In genomic region chrX:102768984-102769761, GRCh38 we compare ENCODE assay signal across 1 cellular context.
A peak's percentile ranks its signal among the peaks of the same experiment; 100 is the strongest.
TF ChIP-seq lines count a peak whose summit lies in the region.

No MANE protein-coding gene starts in this region.

TF ChIP-seq in K562, 482 proteins besides CTCF, POLR2A, EP300 and RAD21 (continued from another document and continues in another):
- TF ChIP-seq NKRF (IDR thresholded peaks at IDR 0.05; ENCODE audit: borderline replicate concordance) (peak; percentile 64; the same call in 1 of the 2 replicates), ZFP91 (CRISPR knock-in tag; IDR thresholded peaks at IDR 0.05) (peak; percentile 85), CXXC5 (CRISPR knock-in tag; IDR thresholded peaks at IDR 0.05) (peak; percentile 31; the same call in 1 of the 2 replicates), POLR2AphosphoS5 (IDR thresholded peaks at IDR 0.05; ENCODE audit: control insufficient read depth, insufficient read depth, low read depth, low read length) (peak; percentile 80), YY1 (IDR thresholded peaks at IDR 0.05; ENCODE audit: borderline replicate concordance in 1 of 3, control insufficient read depth in 1 of 3, extremely low read depth in 1 of 3, insufficient read depth in 3 of 3, insufficient read length in 1 of 3, insufficient replicate concordance in 2 of 3, low read depth in 1 of 3, low read length in 2 of 3) (peak in 1 of 3 experiments; percentile 17), ZEB2 (IDR thresholded peaks at IDR 0.05) (peak; percentile 37; the same call in 1 of the 2 replicates), KAT7 (CRISPR knock-in tag; IDR thresholded peaks at IDR 0.05; ENCODE audit: borderline replicate concordance) (no peak), TAF9B (IDR thresholded peaks at IDR 0.05; ENCODE audit: partially characterized antibody) (peak; percentile 43), CAMTA2 (CRISPR knock-in tag; conservative IDR thresholded peaks at IDR 0.05) (no peak), RFX1 (IDR thresholded peaks at IDR 0.05) (peak; percentile 100), ARID4B (CRISPR knock-in tag; IDR thresholded peaks at IDR 0.05) (0 out of 2 replicates have a peak, but pooled peaks have one; percentile 28), EP400 (IDR thresholded peaks at IDR 0.05) (0 out of 2 replicates have a peak, but pooled peaks have one; percentile 42), PHF20 (IDR thresholded peaks at IDR 0.05; ENCODE audit: partially characterized antibody) (peak; percentile 96), CSDE1 (IDR thresholded peaks at IDR 0.05) (peak in 1 of 2 experiments; percentile 98; a peak in 2 of 4 replicates), ZKSCAN3 (CRISPR knock-in tag; IDR thresholded peaks at IDR 0.05) (no peak), SUPT5H (IDR thresholded peaks at IDR 0.05) (peak; percentile 80), SIN3A (IDR thresholded peaks at IDR 0.05; ENCODE audit: borderline replicate concordance in 2 of 2, control insufficient read depth in 1 of 2, low read depth in 2 of 2, low read length in 2 of 2) (0 out of 4 replicates have a peak, but pooled peaks of 1 of the 2 experiments have one; percentile 55), HDAC1 (IDR thresholded peaks at IDR 0.05) (0 out of 4 replicates have a peak, but pooled peaks of 1 of the 2 experiments have one; percentile 29), JUN (IDR thresholded peaks at IDR 0.05; ENCODE audit: borderline replicate concordance, low read depth, low read length) (0 out of 2 replicates have a peak, but pooled peaks have one; percentile 22), JUN (CRISPR knock-in tag; IDR thresholded peaks at IDR 0.05; ENCODE audit: borderline replicate concordance) (no peak), C11orf30 (IDR thresholded peaks at IDR 0.05; ENCODE audit: low read depth) (peak; percentile 91), CBX5 (IDR thresholded peaks at IDR 0.05; ENCODE audit: borderline replicate concordance, low read depth) (no peak), ZNF449 (CRISPR knock-in tag; IDR thresholded peaks at IDR 0.05) (no peak), NFE2 (IDR thresholded peaks at IDR 0.05; ENCODE audit: low read depth) (peak; percentile 84), JUND (IDR thresholded peaks at IDR 0.05; ENCODE audit: borderline replicate concordance, low read depth, low read length) (0 out of 2 replicates have a peak, but pooled peaks have one; percentile 33), JUND (tag; IDR thresholded peaks at IDR 0.05; ENCODE audit: borderline replicate concordance, low read depth, low read length) (no peak; the same call in 2 of the 3 replicates), MAFF (IDR thresholded peaks at IDR 0.05; ENCODE audit: low read length) (peak; percentile 41), E2F8 (IDR thresholded peaks at IDR 0.05; ENCODE audit: low read depth, partially characterized antibody) (peak; percentile 65), HCFC1 (IDR thresholded peaks at IDR 0.05; ENCODE audit: low read depth, low read length) (peak; percentile 74), ZNF431 (CRISPR knock-in tag; IDR thresholded peaks at IDR 0.05) (no peak), TBP (optimal IDR thresholded peaks at IDR 0.05; ENCODE audit: low read depth, low read length) (peak; percentile 83), DIDO1 (tag; IDR thresholded peaks at IDR 0.05; ENCODE audit: low read depth) (peak; percentile 62; the same call in 1 of the 2 replicates), LEF1 (IDR thresholded peaks at IDR 0.05) (no peak), MXI1 (IDR thresholded peaks at IDR 0.05; ENCODE audit: low read depth, low read length) (peak; percentile 54; the same call in 1 of the 2 replicates), TAF7 (tag; IDR thresholded peaks at IDR 0.05) (peak; percentile 61), NBN (IDR thresholded peaks at IDR 0.05; ENCODE audit: low read depth) (peak; percentile 37; the same call in 1 of the 2 replicates), ZNF316 (IDR thresholded peaks at IDR 0.05) (peak; percentile 74), KHSRP (IDR thresholded peaks at IDR 0.05) (peak; percentile 83), RFX5 (IDR thresholded peaks at IDR 0.05; ENCODE audit: low read depth, low read length) (peak; percentile 69), PML (IDR thresholded peaks at IDR 0.05; ENCODE audit: low read length) (peak; percentile 43; the same call in 1 of the 2 replicates), FOXJ2 (tag; IDR thresholded peaks at IDR 0.05) (peak; percentile 77; the same call in 1 of the 2 replicates), BMI1 (IDR thresholded peaks at IDR 0.05; ENCODE audit: low read length) (peak; percentile 88), U2AF2 (optimal IDR thresholded peaks at IDR 0.05; ENCODE audit: low read depth, low read length) (no peak), RBFOX2 (IDR thresholded peaks at IDR 0.05; ENCODE audit: low read depth, low read length) (peak; percentile 66), ATF3 (IDR thresholded peaks at IDR 0.05) (peak; percentile 86), ATF3 (CRISPR knock-in tag; conservative IDR thresholded peaks at IDR 0.05) (no peak), STAT5A (IDR thresholded peaks at IDR 0.05; ENCODE audit: borderline replicate concordance, low read length) (no peak), SREBF2 (CRISPR knock-in tag; IDR thresholded peaks at IDR 0.05) (no peak), AFF1 (IDR thresholded peaks at IDR 0.05; ENCODE audit: low read depth in 1 of 2, partially characterized antibody in 2 of 2) (peak in 1 of 2 experiments; percentile 34), PHF8 (IDR thresholded peaks at IDR 0.05; ENCODE audit: borderline replicate concordance, low read length) (peak; percentile 88; the same call in 1 of the 2 replicates), TBL1XR1 (IDR thresholded peaks at IDR 0.05; ENCODE audit: low read length in 2 of 2) (peak in 1 of 2 experiments; percentile 96; a peak in 2 of 4 replicates), ATF7 (IDR thresholded peaks at IDR 0.05) (peak; percentile 94)
